1 cellular context compared by ENCODE assay signal in the genomic region with DNA sequence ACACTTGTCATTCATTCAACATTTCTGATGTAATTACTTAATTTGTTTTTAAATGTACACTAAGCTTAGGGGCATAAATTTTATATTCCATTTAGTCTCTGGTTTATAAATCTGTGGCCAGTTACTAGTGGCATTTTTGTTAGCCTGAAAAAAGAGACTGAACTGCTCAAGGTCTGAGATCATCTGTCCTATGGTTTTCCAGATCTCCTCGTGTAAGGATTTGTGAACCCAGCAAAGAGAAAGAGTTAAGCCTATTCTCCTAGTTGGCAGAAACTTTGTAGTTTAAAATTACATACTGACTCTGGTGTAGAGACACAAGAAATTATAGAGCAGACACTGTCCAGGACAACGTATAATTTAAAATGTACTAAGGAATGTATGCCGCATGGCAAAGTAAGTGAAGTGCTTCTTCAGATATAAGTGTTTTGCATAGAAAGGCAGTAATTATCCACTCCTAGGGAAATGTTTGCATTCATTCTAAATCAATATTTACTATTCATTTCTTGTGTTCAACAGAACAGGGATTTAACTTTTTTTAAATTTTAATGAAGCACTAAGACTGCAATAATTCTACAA.
TF ChIP-seq lines count a peak whose summit lies in the region.

No MANE protein-coding gene starts in this region.

TF ChIP-seq in K562, 482 proteins besides CTCF, POLR2A, EP300 and RAD21:
- TF ChIP-seq, protein P1, sequence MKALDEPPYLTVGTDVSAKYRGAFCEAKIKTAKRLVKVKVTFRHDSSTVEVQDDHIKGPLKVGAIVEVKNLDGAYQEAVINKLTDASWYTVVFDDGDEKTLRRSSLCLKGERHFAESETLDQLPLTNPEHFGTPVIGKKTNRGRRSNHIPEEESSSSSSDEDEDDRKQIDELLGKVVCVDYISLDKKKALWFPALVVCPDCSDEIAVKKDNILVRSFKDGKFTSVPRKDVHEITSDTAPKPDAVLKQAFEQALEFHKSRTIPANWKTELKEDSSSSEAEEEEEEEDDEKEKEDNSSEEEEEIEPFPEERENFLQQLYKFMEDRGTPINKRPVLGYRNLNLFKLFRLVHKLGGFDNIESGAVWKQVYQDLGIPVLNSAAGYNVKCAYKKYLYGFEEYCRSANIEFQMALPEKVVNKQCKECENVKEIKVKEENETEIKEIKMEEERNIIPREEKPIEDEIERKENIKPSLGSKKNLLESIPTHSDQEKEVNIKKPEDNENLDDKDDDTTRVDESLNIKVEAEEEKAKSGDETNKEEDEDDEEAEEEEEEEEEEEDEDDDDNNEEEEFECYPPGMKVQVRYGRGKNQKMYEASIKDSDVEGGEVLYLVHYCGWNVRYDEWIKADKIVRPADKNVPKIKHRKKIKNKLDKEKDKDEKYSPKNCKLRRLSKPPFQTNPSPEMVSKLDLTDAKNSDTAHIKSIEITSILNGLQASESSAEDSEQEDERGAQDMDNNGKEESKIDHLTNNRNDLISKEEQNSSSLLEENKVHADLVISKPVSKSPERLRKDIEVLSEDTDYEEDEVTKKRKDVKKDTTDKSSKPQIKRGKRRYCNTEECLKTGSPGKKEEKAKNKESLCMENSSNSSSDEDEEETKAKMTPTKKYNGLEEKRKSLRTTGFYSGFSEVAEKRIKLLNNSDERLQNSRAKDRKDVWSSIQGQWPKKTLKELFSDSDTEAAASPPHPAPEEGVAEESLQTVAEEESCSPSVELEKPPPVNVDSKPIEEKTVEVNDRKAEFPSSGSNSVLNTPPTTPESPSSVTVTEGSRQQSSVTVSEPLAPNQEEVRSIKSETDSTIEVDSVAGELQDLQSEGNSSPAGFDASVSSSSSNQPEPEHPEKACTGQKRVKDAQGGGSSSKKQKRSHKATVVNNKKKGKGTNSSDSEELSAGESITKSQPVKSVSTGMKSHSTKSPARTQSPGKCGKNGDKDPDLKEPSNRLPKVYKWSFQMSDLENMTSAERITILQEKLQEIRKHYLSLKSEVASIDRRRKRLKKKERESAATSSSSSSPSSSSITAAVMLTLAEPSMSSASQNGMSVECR (CRISPR knock-in tag; IDR thresholded peaks at IDR 0.05): no peak
- TF ChIP-seq, protein P2, sequence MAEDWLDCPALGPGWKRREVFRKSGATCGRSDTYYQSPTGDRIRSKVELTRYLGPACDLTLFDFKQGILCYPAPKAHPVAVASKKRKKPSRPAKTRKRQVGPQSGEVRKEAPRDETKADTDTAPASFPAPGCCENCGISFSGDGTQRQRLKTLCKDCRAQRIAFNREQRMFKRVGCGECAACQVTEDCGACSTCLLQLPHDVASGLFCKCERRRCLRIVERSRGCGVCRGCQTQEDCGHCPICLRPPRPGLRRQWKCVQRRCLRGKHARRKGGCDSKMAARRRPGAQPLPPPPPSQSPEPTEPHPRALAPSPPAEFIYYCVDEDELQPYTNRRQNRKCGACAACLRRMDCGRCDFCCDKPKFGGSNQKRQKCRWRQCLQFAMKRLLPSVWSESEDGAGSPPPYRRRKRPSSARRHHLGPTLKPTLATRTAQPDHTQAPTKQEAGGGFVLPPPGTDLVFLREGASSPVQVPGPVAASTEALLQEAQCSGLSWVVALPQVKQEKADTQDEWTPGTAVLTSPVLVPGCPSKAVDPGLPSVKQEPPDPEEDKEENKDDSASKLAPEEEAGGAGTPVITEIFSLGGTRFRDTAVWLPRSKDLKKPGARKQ (CRISPR knock-in tag; IDR thresholded peaks at IDR 0.05): no peak
- TF ChIP-seq, protein P3, sequence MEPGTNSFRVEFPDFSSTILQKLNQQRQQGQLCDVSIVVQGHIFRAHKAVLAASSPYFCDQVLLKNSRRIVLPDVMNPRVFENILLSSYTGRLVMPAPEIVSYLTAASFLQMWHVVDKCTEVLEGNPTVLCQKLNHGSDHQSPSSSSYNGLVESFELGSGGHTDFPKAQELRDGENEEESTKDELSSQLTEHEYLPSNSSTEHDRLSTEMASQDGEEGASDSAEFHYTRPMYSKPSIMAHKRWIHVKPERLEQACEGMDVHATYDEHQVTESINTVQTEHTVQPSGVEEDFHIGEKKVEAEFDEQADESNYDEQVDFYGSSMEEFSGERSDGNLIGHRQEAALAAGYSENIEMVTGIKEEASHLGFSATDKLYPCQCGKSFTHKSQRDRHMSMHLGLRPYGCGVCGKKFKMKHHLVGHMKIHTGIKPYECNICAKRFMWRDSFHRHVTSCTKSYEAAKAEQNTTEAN (CRISPR knock-in tag; IDR thresholded peaks at IDR 0.05): no peak
- TF ChIP-seq THRAP3 (IDR thresholded peaks at IDR 0.05; ENCODE audit: borderline replicate concordance) (no peak), ETS2 (tag; IDR thresholded peaks at IDR 0.05; ENCODE audit: borderline replicate concordance, poor library complexity, severe bottlenecking) (no peak)
- TF ChIP-seq, protein P4, sequence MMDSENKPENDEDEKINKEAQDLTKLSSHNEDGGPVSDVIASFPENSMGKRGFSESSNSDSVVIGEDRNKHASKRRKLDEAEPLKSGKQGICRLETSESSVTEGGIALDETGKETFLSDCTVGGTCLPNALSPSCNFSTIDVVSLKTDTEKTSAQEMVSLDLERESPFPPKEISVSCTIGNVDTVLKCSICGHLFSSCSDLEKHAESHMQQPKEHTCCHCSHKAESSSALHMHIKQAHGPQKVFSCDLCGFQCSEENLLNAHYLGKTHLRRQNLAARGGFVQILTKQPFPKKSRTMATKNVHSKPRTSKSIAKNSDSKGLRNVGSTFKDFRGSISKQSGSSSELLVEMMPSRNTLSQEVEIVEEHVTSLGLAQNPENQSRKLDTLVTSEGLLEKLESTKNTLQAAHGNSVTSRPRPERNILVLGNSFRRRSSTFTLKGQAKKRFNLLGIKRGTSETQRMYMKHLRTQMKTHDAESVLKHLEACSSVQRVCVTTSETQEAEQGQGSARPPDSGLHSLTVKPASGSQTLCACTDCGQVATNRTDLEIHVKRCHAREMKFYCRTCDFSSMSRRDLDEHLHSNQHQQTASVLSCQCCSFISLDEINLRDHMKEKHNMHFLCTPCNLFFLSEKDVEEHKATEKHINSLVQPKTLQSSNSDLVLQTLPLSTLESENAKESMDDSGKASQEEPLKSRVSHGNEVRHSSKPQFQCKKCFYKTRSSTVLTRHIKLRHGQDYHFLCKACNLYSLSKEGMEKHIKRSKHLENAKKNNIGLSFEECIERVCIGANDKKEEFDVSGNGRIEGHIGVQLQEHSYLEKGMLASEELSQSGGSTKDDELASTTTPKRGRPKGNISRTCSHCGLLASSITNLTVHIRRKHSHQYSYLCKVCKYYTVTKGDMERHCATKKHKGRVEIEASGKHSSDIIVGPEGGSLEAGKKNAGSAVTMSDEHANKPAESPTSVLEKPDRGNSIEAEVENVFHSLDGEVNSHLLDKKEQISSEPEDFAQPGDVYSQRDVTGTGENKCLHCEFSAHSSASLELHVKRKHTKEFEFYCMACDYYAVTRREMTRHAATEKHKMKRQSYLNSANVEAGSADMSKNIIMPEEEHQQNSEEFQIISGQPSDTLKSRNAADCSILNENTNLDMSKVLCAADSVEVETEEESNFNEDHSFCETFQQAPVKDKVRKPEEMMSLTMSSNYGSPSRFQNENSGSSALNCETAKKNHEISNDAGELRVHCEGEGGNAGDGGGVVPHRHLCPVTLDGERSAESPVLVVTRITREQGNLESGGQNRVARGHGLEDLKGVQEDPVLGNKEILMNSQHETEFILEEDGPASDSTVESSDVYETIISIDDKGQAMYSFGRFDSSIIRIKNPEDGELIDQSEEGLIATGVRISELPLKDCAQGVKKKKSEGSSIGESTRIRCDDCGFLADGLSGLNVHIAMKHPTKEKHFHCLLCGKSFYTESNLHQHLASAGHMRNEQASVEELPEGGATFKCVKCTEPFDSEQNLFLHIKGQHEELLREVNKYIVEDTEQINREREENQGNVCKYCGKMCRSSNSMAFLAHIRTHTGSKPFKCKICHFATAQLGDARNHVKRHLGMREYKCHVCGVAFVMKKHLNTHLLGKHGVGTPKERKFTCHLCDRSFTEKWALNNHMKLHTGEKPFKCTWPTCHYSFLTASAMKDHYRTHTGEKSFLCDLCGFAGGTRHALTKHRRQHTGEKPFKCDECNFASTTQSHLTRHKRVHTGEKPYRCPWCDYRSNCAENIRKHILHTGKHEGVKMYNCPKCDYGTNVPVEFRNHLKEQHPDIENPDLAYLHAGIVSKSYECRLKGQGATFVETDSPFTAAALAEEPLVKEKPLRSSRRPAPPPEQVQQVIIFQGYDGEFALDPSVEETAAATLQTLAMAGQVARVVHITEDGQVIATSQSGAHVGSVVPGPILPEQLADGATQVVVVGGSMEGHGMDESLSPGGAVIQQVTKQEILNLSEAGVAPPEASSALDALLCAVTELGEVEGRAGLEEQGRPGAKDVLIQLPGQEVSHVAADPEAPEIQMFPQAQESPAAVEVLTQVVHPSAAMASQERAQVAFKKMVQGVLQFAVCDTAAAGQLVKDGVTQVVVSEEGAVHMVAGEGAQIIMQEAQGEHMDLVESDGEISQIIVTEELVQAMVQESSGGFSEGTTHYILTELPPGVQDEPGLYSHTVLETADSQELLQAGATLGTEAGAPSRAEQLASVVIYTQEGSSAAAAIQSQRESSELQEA (IDR thresholded peaks at IDR 0.05; ENCODE audit: low read depth): no peak
